In genomic region chr11:68504432-68505066, GRCh38 we compare ENCODE assay signal across 15 cellular contexts. TPM values are rescaled to one million over a fixed set of nuclear protein-coding genes. Genes with fewer than 3 reads are reported as not detected.
DNase-seq lines count a peak whose midpoint lies in the region; ATAC-seq, FAIRE-seq and TF ChIP-seq lines count a peak whose summit lies in the region.
"Had no signal": no experiment of that assay in that cellular context is flagged by ENCODE, and none has a peak within 500 bp of the region (broad histone marks: within the 10 kb centered on the region; RNA-seq: fewer than 3 reads in every experiment).

No MANE protein-coding gene starts in this region.

- peak overlapping the region in 1 of 11 experiments; percentile 34; a peak in 2 of 22 replicates for H3K27ac ChIP-seq in BLaER1 treated with 17β-estradiol and CSF1 and Interleukin-3, amounts not matched to agents 10 nM and 100 nM
- peak overlapping the region; percentile 8; the same call in 1 of the 2 replicates for H3K27ac ChIP-seq in GM12878 (ENCODE audit: control insufficient read depth, insufficient read depth)
- no peak overlapping the region for H3K27ac ChIP-seq in upper lobe of right lung
- H3K27ac ChIP-seq in CD8-positive, alpha-beta memory T cell (ENCODE audit: low read depth, low read length), result no peak overlapping the region
- H3K27ac ChIP-seq in kidney (ENCODE audit: low read depth in 2 of 2, low read length in 2 of 2), result no peak overlapping the region
- H3K27ac ChIP-seq: C4-2B, vagina had no signal

- SMC1A ChIA-PET in GM12878 (lab: Charles Lee; ENCODE audit: uncharacterized antibody, unreplicated experiment), result interaction anchor here (4.3 kb wide), 1 partner anchor 9 kb away, joined by 22 read pairs; no protein-coding TSS in a partner anchor

- H3K79me2 ChIP-seq in GM12878 (ENCODE audit: control insufficient read depth, insufficient read depth, low read length), result peaks cover 99% of the 10 kb centered on the region

- no TSS peak for BruUV-seq in GM12878 (replicated peaks; lab: Mats Ljungman, UMichigan)

- no peaks in the 10 kb centered on the region for H3K9me3 ChIP-seq in BLaER1 treated with 17β-estradiol and CSF1 and Interleukin-3, amounts not matched to agents 10 nM and 100 nM (replicated peaks in 1 of 11)
- H3K9me3 ChIP-seq in GM12878 (replicated peaks; ENCODE audit: control insufficient read depth, insufficient read depth, low read length), result no peaks in the 10 kb centered on the region
- no peaks in the 10 kb centered on the region for H3K9me3 ChIP-seq in upper lobe of right lung
- H3K9me3 ChIP-seq in CD8-positive, alpha-beta memory T cell (ENCODE audit: low read length), result no peaks in the 10 kb centered on the region
- H3K9me3 ChIP-seq in kidney (ENCODE audit: control insufficient read depth in 1 of 2, low read length in 2 of 2), result no peaks in the 10 kb centered on the region
- H3K9me3 ChIP-seq: vagina had no signal

- H3K36me3 Mint-ChIP-seq in naive B cell, result no peaks in the 10 kb centered on the region
- peaks cover 0 to 24% (median 5%) of the 10 kb centered on the region in 3 donors for H3K36me3 Mint-ChIP-seq in CD8-positive, alpha-beta memory T cell

- H3K9ac ChIP-seq in BLaER1 treated with 17β-estradiol and CSF1 and Interleukin-3, amounts not matched to agents 10 nM and 100 nM, result peak overlapping the region in 1 of 11 experiments; percentile 1; a peak in 1 of 22 replicates
- H3K9ac ChIP-seq in GM12878 (ENCODE audit: control insufficient read depth, insufficient read depth, low read length) (no peak overlapping the region), kidney (ENCODE audit: low read length in 2 of 2) (no peak overlapping the region)

- RAD21 ChIA-PET in GM12878 (lab: Charles Lee; ENCODE audit: unreplicated experiment), result no interaction called here

- H3K27ac Mint-ChIP-seq in naive B cell, result peak overlapping the region in 5 of 6 donors; percentile 4 to 69 (median 47)
- H3K27ac Mint-ChIP-seq in CD8-positive, alpha-beta memory T cell, result peak overlapping the region in 4 of 8 donors; percentile 14 to 47 (median 32)
- H3K27ac Mint-ChIP-seq: activated naive CD8-positive, alpha-beta T cell treated with anti-CD3 and anti-CD28 coated beads for 36 hours had no signal

- peaks cover 0 to 41% (median 6%) of the 10 kb centered on the region in 11 experiments; a peak in 12 of 22 replicates for H3K36me3 ChIP-seq in BLaER1 treated with 17β-estradiol and CSF1 and Interleukin-3, amounts not matched to agents 10 nM and 100 nM
- peaks cover 0 to 4% of the 10 kb centered on the region in 2 experiments; a peak in 1 of 4 replicates for H3K36me3 ChIP-seq in GM12878 (ENCODE audit: control insufficient read depth in 2 of 2, insufficient read depth in 2 of 2, low read length in 1 of 2)
- no peaks in the 10 kb centered on the region for H3K36me3 ChIP-seq in upper lobe of right lung
- no peaks in the 10 kb centered on the region for H3K36me3 ChIP-seq in CD8-positive, alpha-beta memory T cell (ENCODE audit: insufficient read depth, low read length)
- no peaks in the 10 kb centered on the region for H3K36me3 ChIP-seq in kidney (ENCODE audit: control insufficient read depth in 1 of 2, insufficient read depth in 2 of 2, low read length in 2 of 2)
- H3K36me3 ChIP-seq: vagina had no signal

- no peaks in the 10 kb centered on the region for H3K27me3 Mint-ChIP-seq in naive B cell
- no peaks in the 10 kb centered on the region for H3K27me3 Mint-ChIP-seq in CD8-positive, alpha-beta memory T cell
- H3K27me3 Mint-ChIP-seq: activated naive CD8-positive, alpha-beta T cell treated with anti-CD3 and anti-CD28 coated beads for 36 hours had no signal

- H2AFZ ChIP-seq in GM12878 (ENCODE audit: control insufficient read depth, low read depth, low read length), result no peak overlapping the region

- CTCF ChIA-PET in GM12878 (lab: Yijun Ruan, JAX), result interaction anchor here (1.0 to 1.1 kb wide), 2 partner anchors 10 to 12 kb away, joined by 3 read pairs; no protein-coding TSS in a partner anchor
- CTCF ChIA-PET in CD8-positive, alpha-beta memory T cell (lab: Charles Lee), result interaction anchor here (1.1 kb wide), 1 partner anchor 21 kb away, joined by 3 read pairs; no protein-coding TSS in a partner anchor

- 47% methylated on average over 6 of the region's 6 CpGs for WGBS in GM12878 (ENCODE audit: insufficient coverage, insufficient replicate concordance, low lambda C conversion rate, missing lambda C conversion rate)

- peaks cover 77 to 100% (median 95%) of the 10 kb centered on the region in 10 experiments for H3K4me1 ChIP-seq in BLaER1 treated with 17β-estradiol and CSF1 and Interleukin-3, amounts not matched to agents 10 nM and 100 nM
- H3K4me1 ChIP-seq in GM12878 (ENCODE audit: control insufficient read depth, insufficient read depth, low read length) (peaks cover 24% of the 10 kb centered on the region), upper lobe of right lung (peaks cover 77% of the 10 kb centered on the region), kidney (ENCODE audit: control insufficient read depth in 1 of 2, insufficient read depth in 1 of 2, low read depth in 1 of 2, low read length in 2 of 2) (peaks cover 25 to 26% of the 10 kb centered on the region in 2 donors)
- H3K4me1 ChIP-seq in CD8-positive, alpha-beta memory T cell (ENCODE audit: insufficient read depth, low read length), result peaks cover 72% of the 10 kb centered on the region

- no peak for TF ChIP-seq RAD21 in GM12878 (IDR thresholded peaks at IDR 0.05; ENCODE audit: insufficient read depth, low read depth, low read length)

- H4K20me1 ChIP-seq in BLaER1 treated with 17β-estradiol and CSF1 and Interleukin-3, amounts not matched to agents 10 nM and 100 nM, result peaks cover 99 to 100% (median 100%) of the 10 kb centered on the region in 11 experiments
- peaks cover 3% of the 10 kb centered on the region; the same call in 1 of the 2 replicates for H4K20me1 ChIP-seq in GM12878 (ENCODE audit: control insufficient read depth, insufficient read depth)

- TF ChIP-seq CTCF in GM12878 (IDR thresholded peaks at IDR 0.05 in 2 of 3, conservative IDR thresholded peaks at IDR 0.05 in 1 of 3; ENCODE audit: control insufficient read depth in 2 of 3, extremely low read depth in 1 of 3, insufficient read depth in 1 of 3, low read depth in 3 of 3, low read length in 3 of 3) (no peak), upper lobe of right lung (IDR thresholded peaks at IDR 0.05) (no peak), kidney (IDR thresholded peaks at IDR 0.05; ENCODE audit: borderline replicate concordance, extremely low read depth, insufficient read depth) (no peak)

- H3K4me3 Mint-ChIP-seq in naive B cell, result peak overlapping the region in 5 of 8 donors; percentile 19 to 65 (median 20)
- H3K4me3 Mint-ChIP-seq in CD8-positive, alpha-beta memory T cell, result peak overlapping the region in 3 of 7 donors; percentile 12 to 21 (median 20)
- H3K4me3 Mint-ChIP-seq: activated naive CD8-positive, alpha-beta T cell treated with anti-CD3 and anti-CD28 coated beads for 36 hours had no signal

- H3K4me3 ChIP-seq in BLaER1 treated with 17β-estradiol and CSF1 and Interleukin-3, amounts not matched to agents 10 nM and 100 nM, result no peak overlapping the region
- H3K4me3 ChIP-seq in GM12878 (no peak overlapping the region), upper lobe of right lung (no peak overlapping the region), kidney (ENCODE audit: low read length in 2 of 2) (no peak overlapping the region)
- no peak overlapping the region for H3K4me3 ChIP-seq in CD8-positive, alpha-beta memory T cell (ENCODE audit: low read length)
- H3K4me3 ChIP-seq: vagina had no signal

- peaks cover 66 to 94% (median 83%) of the 10 kb centered on the region in 3 donors for H3K4me1 Mint-ChIP-seq in naive B cell
- peaks cover 84 to 94% (median 93%) of the 10 kb centered on the region in 3 donors for H3K4me1 Mint-ChIP-seq in CD8-positive, alpha-beta memory T cell

- POLR2A ChIA-PET in GM12878 (lab: Charles Lee), result interaction anchor here (0.6 to 1.0 kb wide), 3 partner anchors 9 to 19 kb away, joined by 3 to 5 read pairs (median 3); no protein-coding TSS in a partner anchor
- POLR2A ChIA-PET in CD8-positive, alpha-beta memory T cell (lab: Charles Lee), result no interaction called here

- H3K9me3 Mint-ChIP-seq in naive B cell, result no peaks in the 10 kb centered on the region
- H3K9me3 Mint-ChIP-seq in CD8-positive, alpha-beta memory T cell, result no peaks in the 10 kb centered on the region
- H3K9me3 Mint-ChIP-seq: activated naive CD8-positive, alpha-beta T cell treated with anti-CD3 and anti-CD28 coated beads for 36 hours had no signal

- peak overlapping the region; percentile 35 to 85 (median 67) for H3K4me2 ChIP-seq in BLaER1 treated with 17β-estradiol and CSF1 and Interleukin-3, amounts not matched to agents 10 nM and 100 nM
- peak overlapping the region; percentile 50 for H3K4me2 ChIP-seq in GM12878 (ENCODE audit: control insufficient read depth, insufficient read depth)

- TF ChIP-seq EP300 in GM12878 (IDR thresholded peaks at IDR 0.05; ENCODE audit: borderline replicate concordance in 1 of 2, control insufficient read depth in 1 of 2, low read depth in 2 of 2, low read length in 2 of 2), result no peak

- H3K27me3 ChIP-seq in BLaER1 treated with 17β-estradiol and CSF1 and Interleukin-3, amounts not matched to agents 10 nM and 100 nM, result no peaks in the 10 kb centered on the region
- H3K27me3 ChIP-seq in GM12878 (replicated peaks in 1 of 2; ENCODE audit: control insufficient read depth in 2 of 2, insufficient read depth in 2 of 2, low read length in 1 of 2) (no peaks in the 10 kb centered on the region), upper lobe of right lung (no peaks in the 10 kb centered on the region)
- no peaks in the 10 kb centered on the region for H3K27me3 ChIP-seq in CD8-positive, alpha-beta memory T cell (ENCODE audit: insufficient read depth, low read length, poor library complexity, severe bottlenecking)
- H3K27me3 ChIP-seq: vagina had no signal

- in situ Hi-C loops in G401 (cut with HindIII; ENCODE audit: low sequenced_read_pairs), result no loop called here
- in situ Hi-C loops in GM12878 (cut with MboI), result no loop called here

- peak; percentile 24 for ATAC-seq in GM12878
- no peak for ATAC-seq in naive B cell (ENCODE audit: low read depth in 2 of 2)
- ATAC-seq in upper lobe of right lung, result no peak

- TF ChIP-seq POLR2A in GM12878 (IDR thresholded peaks at IDR 0.05; ENCODE audit: low read depth, low read length), result no peak

- DNase-seq in G401 (ENCODE audit: low spot score) (peak; percentile 31), GM12878 (ENCODE audit: low read depth, low spot score) (no peak), naive B cell (no peak), upper lobe of right lung (no peak), kidney (no peak)
- no peak for DNase-seq in CD8-positive, alpha-beta memory T cell
- DNase-seq: activated naive CD8-positive, alpha-beta T cell treated with anti-CD3 and anti-CD28 coated beads for 36 hours; foreskin melanocyte; H7; MV-4-11; NCI-H2171; stimulated activated CD4-positive, alpha-beta T cell treated with anti-CD3 and anti-CD28 coated beads, Interleukin-4, amount 100 ng/mL, for 4 hours had no signal

- intact Hi-C loops in GM12878 (cut with micrococcal nuclease; ENCODE audit: unreplicated experiment), result no loop called here
- intact Hi-C loops in upper lobe of right lung (cut with DNase I), result no loop called here
- intact Hi-C loops in kidney (cut with DNase I), result no loop called here

- FAIRE-seq in GM12878 (lab: Jason Lieb, UNC) (no peak), kidney (lab: Jason Lieb, UNC) (no peak)

RNA-seq across cellular contexts. Expression of gene PPP6R3, which starts 44.0 kb away (rescaled TPM):
- total RNA-seq in G401 (2014; rRNA removed; shearing (Covaris generic)), result 108 and 157 TPM in 2 replicates
- total RNA-seq in GM12878 (2013; cell fraction: nucleolus; rRNA removed), result 452 and 473 TPM in 2 replicates
- total RNA-seq in GM12878 (2014; rRNA removed) (122 and 124 TPM in 2 replicates), GM12878 (2014; rRNA removed; fragmentation: Illumina TruSeq; extraction: Trizol) (122 and 123 TPM in 2 replicates), GM12878 (2021) (93.5 and 94.5 TPM in 2 replicates), upper lobe of right lung (93.2 TPM), kidney (108 TPM)
- 24.0 TPM for polyA plus RNA-seq in GM12878 (2011; ENCODE audit: low read depth)
- polyA plus RNA-seq in GM12878 (2011; rRNA removed) (70.6 and 96.9 TPM in 2 replicates), GM12878 (2014; fragmentation: Illumina TruSeq; extraction: Trizol) (77.6 and 80.1 TPM in 2 replicates), GM12878 (2014; fragmentation: Nextera tagmentation; extraction: Ambion mirVana) (10 to 100 TPM; 12.4 to 32.0 TPM), GM12878 (2014; rRNA removed) (57.0 and 61.7 TPM in 2 replicates), GM12878 (2016; fragmentation: Nextera tagmentation; extraction: Ambion mirVana) (10 to 100 TPM; 68.6 to 83.0 TPM), naive B cell (ENCODE audit: low read depth in 6 of 6) (10 to 100 TPM; 32.0 to 71.1 (median 53.4) TPM), kidney (ENCODE audit: insufficient read depth, low read depth, low replicate concordance) (30.3 TPM)
- polyA plus RNA-seq in GM12878 (2011; cell fraction: cytosol; rRNA removed), result 33.9 and 34.0 TPM in 2 replicates
- 114 and 120 TPM in 2 replicates for polyA plus RNA-seq in GM12878 (2011; cell fraction: nucleus; rRNA removed)
- polyA plus RNA-seq in GM12878 (2012), result 39.9 and 44.1 TPM in 2 replicates
- 108 and 119 TPM in 2 replicates for polyA minus RNA-seq in GM12878 (2011; rRNA and poly(A)+ RNA removed)
- polyA minus RNA-seq in GM12878 (2011; cell fraction: cytosol; rRNA and poly(A)+ RNA removed), result 45.0 and 54.5 TPM in 2 replicates
- 124 and 149 TPM in 2 replicates for polyA minus RNA-seq in GM12878 (2011; cell fraction: nucleus; rRNA and poly(A)+ RNA removed)
- 100 to 1,000 TPM; 118 to 119 TPM for total RNA-seq in CD8-positive, alpha-beta memory T cell
- 49.3 TPM for polyA plus RNA-seq in CD8-positive, alpha-beta memory T cell
